In the genomic region with DNA sequence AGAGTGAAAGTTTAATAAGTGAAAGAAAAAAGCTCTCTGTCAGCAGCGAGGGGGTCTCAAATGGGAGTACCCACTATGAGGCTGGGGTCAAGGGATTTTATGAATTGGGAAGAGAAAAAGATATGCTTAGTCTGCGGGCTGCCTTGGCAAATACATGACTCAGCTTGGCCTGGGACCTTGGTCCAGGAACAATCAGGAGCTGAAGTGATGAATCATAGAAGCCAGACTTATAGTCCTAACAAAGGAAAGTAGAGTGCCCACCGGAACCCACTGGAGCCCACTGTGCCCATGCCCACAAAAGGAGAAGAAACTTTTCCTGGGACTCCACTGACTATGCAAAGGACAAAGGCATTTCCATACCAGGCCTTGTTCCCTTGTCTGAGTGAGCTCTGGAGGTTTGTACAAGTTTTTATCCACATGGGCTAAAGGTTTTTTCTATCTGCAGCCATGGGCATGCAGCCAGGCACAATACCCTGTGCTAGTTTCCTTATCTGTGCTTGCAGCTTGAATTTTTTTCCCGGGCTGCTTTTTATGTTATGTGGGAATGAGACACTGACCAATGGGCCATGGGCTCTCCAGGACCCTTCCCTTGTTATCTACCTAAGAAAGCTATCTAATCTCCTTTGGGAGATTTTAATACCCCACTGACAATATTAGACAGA, we compare ENCODE assay signal across 18 cellular contexts.
"Had no signal": no experiment of that assay in that cellular context is flagged by ENCODE, and none has a peak within 500 bp of the region (broad histone marks: within the 10 kb centered on the region; RNA-seq: fewer than 3 reads in every experiment).

No MANE protein-coding gene starts in this region.

- DNase-seq: effector CD4-positive, alpha-beta T cell; endodermal cell; foreskin melanocyte; head of caudate nucleus; hippocampal formation; kidney glomerular epithelial cell; natural killer cell; small intestine; stimulated activated CD4-positive, alpha-beta T cell treated with anti-CD3 and anti-CD28 coated beads, Interleukin-12 subunit alpha, Interleukin-12 subunit beta, amount 100 ng/mL, for 4 hours; stimulated activated naive CD4-positive, alpha-beta T cell; thyroid gland had no signal

- H3K36me3 ChIP-seq: thyroid gland had no signal

- H3K36me3 Mint-ChIP-seq: natural killer cell, type B pancreatic cell had no signal

- FAIRE-seq: islet of Langerhans, small intestine, urothelium cell line had no signal

- H3K27ac Mint-ChIP-seq: endodermal cell, mesothelial cell of epicardium, natural killer cell, type B pancreatic cell had no signal

- H3K27me3 ChIP-seq: thyroid gland had no signal

- H3K27ac ChIP-seq: coronary artery, thyroid gland had no signal

- H3K9me3 ChIP-seq: thyroid gland had no signal

- H3K4me3 ChIP-seq: coronary artery, thyroid gland had no signal

- ATAC-seq: natural killer cell, right cardiac atrium had no signal

- H3K4me3 Mint-ChIP-seq: endodermal cell, mesothelial cell of epicardium, natural killer cell, neural crest cell, type B pancreatic cell had no signal

- H3K4me1 ChIP-seq: thyroid gland had no signal

- H3K4me1 Mint-ChIP-seq: mesothelial cell of epicardium, natural killer cell, neural crest cell had no signal
